In genomic region chr4:109078724-109079123, GRCh38 we compare ENCODE assay signal across 13 cellular contexts.
DNase-seq lines count a peak whose midpoint lies in the region; ATAC-seq and TF ChIP-seq lines count a peak whose summit lies in the region.
"Had no signal": no experiment of that assay in that cellular context is flagged by ENCODE, and none has a peak within 500 bp of the region (broad histone marks: within the 10 kb centered on the region; RNA-seq: fewer than 3 reads in every experiment).

No MANE protein-coding gene starts in this region.

- ATAC-seq in HG03159 (IDR thresholded peaks at IDR 0.05; ENCODE audit: unreplicated experiment) = no peak
- ATAC-seq: HepG2 had no signal

- no peak overlapping the region for H3K9ac ChIP-seq in SK-N-MC (ENCODE audit: insufficient read length)

- DNase-seq in GM04503 (ENCODE audit: low read depth) = peak; percentile 45
- no peak for DNase-seq in SK-N-MC (ENCODE audit: low read depth, low spot score)
- peak; percentile 60 for DNase-seq in fibroblast of the conjunctiva (ENCODE audit: low read depth)
- DNase-seq in retinal pigment epithelial cell (ENCODE audit: low read depth) = peak; percentile 55
- no peak for DNase-seq in mesenteric fat pad (ENCODE audit: low spot score)
- no peak for DNase-seq in NCI-H1436 (lab: John Stamatoyannopoulos, UW)
- DNase-seq in activated naive CD4-positive, alpha-beta T cell (lab: John Stamatoyannopoulos, UW) = no peak
- DNase-seq: glutamatergic neuron, NCI-H2029 treated with DMSO at 0.1 percent for 48 hours, PC-9, spleen had no signal

- peaks cover 5% of the 10 kb centered on the region; the same call in 1 of the 2 replicates for H3K9me3 ChIP-seq in SK-N-MC (ENCODE audit: low read depth, low read length)
- H3K9me3 ChIP-seq: spleen had no signal

- H3K4me3 ChIP-seq in SK-N-MC = peak overlapping the region; percentile 17; the same call in 1 of the 2 replicates
- H3K4me3 ChIP-seq in retinal pigment epithelial cell (ENCODE audit: low read length) = no peak overlapping the region
- H3K4me3 ChIP-seq: PC-9, spleen had no signal

- TF ChIP-seq CTCF in retinal pigment epithelial cell (conservative IDR thresholded peaks at IDR 0.05; ENCODE audit: low read depth, low read length) = no peak

- peak overlapping the region; percentile 52; the same call in 1 of the 2 replicates for H3K27ac ChIP-seq in SK-N-MC
- H3K27ac ChIP-seq: PC-9, spleen had no signal

- peaks cover 3% of the 10 kb centered on the region; the same call in 1 of the 2 replicates for H3K36me3 ChIP-seq in SK-N-MC (ENCODE audit: insufficient read depth, low read length)
- H3K36me3 ChIP-seq: spleen had no signal

Comparison
In these comparisons a context has a peak if more than half of its experiments do, and no peak if none do; other contexts are left out.
1. DNase-seq: peak in GM04503 (single experiment), fibroblast of the conjunctiva (single experiment) and retinal pigment epithelial cell (single experiment); none in SK-N-MC (single experiment), mesenteric fat pad (single experiment), NCI-H1436 (single experiment) and activated naive CD4-positive, alpha-beta T cell (0 of 4).